Comparison of ENCODE assay signal across 14 cellular contexts in the genomic region with DNA sequence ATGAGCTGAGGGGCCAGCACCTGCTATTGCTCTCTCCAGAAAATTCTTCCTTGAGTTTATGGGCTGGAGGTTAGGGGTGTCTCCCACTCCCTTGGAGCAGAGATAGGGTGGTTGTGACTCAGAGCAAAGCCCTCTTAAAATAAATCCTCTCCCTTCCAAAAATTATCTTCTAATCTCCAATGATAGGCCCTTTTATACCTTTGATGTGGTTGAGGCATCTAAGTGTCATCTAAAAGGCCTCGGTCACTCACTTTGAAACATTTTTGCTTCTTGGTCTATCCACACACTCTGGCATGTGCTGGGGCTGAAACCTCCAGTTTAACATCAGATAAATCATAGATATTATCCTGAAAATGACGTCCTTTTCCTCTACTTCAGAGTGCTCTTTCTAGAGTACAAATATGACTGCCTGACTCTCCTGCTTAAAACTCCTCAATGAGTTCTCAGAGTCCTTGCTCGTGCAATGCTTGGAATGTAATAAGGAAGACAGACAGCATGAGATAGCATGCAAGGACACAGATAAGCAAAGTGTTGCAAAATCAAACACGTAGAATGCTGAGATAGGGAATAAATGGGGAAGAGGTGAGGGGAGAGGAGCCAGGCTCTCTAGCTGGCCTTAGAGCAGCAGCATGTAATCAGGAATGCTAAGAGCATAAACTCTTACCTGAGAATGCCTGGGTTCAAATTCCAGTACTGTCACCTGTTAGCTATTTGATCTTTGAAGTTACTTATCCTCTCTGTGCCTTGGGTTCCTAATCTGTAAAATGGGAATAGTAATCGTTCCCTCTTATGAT.
DNase-seq lines count a peak whose midpoint lies in the region; ATAC-seq and FAIRE-seq lines count a peak whose summit lies in the region.
"Had no signal": no experiment of that assay in that cellular context is flagged by ENCODE, and none has a peak within 500 bp of the region (broad histone marks: within the 10 kb centered on the region; RNA-seq: fewer than 3 reads in every experiment).

No MANE protein-coding gene starts in this region.

- H3K27ac ChIP-seq in small intestine (ENCODE audit: low read depth in 1 of 2, low read length in 1 of 2): peak overlapping the region in 1 of 2 donors; percentile 55

- peaks cover 0 to 6% of the 10 kb centered on the region in 2 donors for H3K4me1 ChIP-seq in small intestine (ENCODE audit: control insufficient read depth in 2 of 2, insufficient read depth in 1 of 2, low read depth in 1 of 2, low read length in 1 of 2)

- intact Hi-C loops in left colon (cut with DNase I, micrococcal nuclease): no loop called here
- intact Hi-C loops in sciatic nerve (cut with DNase I): no loop called here

- no peak overlapping the region for H3K4me3 ChIP-seq in small intestine (ENCODE audit: low read depth in 1 of 2, low read length in 2 of 2)

- H3K9me3 ChIP-seq in small intestine (ENCODE audit: control insufficient read depth, low read depth): no peaks in the 10 kb centered on the region

- H3K36me3 ChIP-seq in small intestine (ENCODE audit: control insufficient read depth in 2 of 2, insufficient read depth in 2 of 2, low read length in 2 of 2): no peaks in the 10 kb centered on the region

- in situ Hi-C loops in KBM-7 (cut with MboI; ENCODE audit: low pct_unique_long_range_greater_than_20kb, low sequenced_read_pairs): no loop called here

- peak; percentile 11 for DNase-seq in KBM-7
- peak; percentile 96 for DNase-seq in amniotic epithelial cell (ENCODE audit: low read depth)
- DNase-seq in left colon: peak in 1 of 2 donors; percentile 36
- peak; percentile 94 for DNase-seq in small intestine
- DNase-seq in NCI-H446 treated with DMSO at 0.1 percent for 48 hours (lab: John Stamatoyannopoulos, UW): no peak
- no peak for DNase-seq in activated naive CD4-positive, alpha-beta T cell treated with anti-CD3 and anti-CD28 coated beads, Interleukin-2, amount 50 U/mL, for 16 hours
- DNase-seq in sciatic nerve (ENCODE audit: low spot score): no peak
- DNase-seq: activated CD8-positive, alpha-beta memory T cell treated with anti-CD3 and anti-CD28 coated beads for 24 hours; activated naive CD4-positive, alpha-beta T cell treated with Interleukin-2 at 50 U/mL for 16 hours; CD4-positive, CD25-positive, alpha-beta regulatory T cell; NCI-H1105; NCI-H510A treated with DMSO at 0.1 percent for 48 hours; RPMI8226 had no signal

- 27 to 60% (median 41%) methylated on average over 5 of the region's 5 CpGs for WGBS in small intestine, 3 donors

- H3K27me3 ChIP-seq in small intestine (ENCODE audit: control insufficient read depth in 2 of 2, insufficient read depth in 2 of 2, low read length in 2 of 2): no peaks in the 10 kb centered on the region

- FAIRE-seq in small intestine (lab: Jason Lieb, UNC): no peak

- ATAC-seq in left colon (peak; percentile 94), GM21360 (IDR thresholded peaks at IDR 0.05; ENCODE audit: unreplicated experiment) (no peak), sciatic nerve (no peak)

Comparison
In these comparisons a context has a peak if more than half of its experiments do, and no peak if none do; other contexts are left out.
1. DNase-seq: peak in KBM-7 (single experiment), amniotic epithelial cell (single experiment) and small intestine (single experiment); none in NCI-H446 treated with DMSO at 0.1 percent for 48 hours (single experiment), activated naive CD4-positive, alpha-beta T cell treated with anti-CD3 and anti-CD28 coated beads, Interleukin-2, amount 50 U/mL, for 16 hours (single experiment) and sciatic nerve (single experiment).